In genomic region chr6:105374010-105374420, GRCh38 we compare ENCODE assay signal across 13 cellular contexts. TPM values are rescaled to one million over a fixed set of nuclear protein-coding genes. Genes with fewer than 3 reads are reported as not detected.
DNase-seq lines count a peak whose midpoint lies in the region; ATAC-seq and TF ChIP-seq lines count a peak whose summit lies in the region.
"Had no signal": no experiment of that assay in that cellular context is flagged by ENCODE, and none has a peak within 500 bp of the region (broad histone marks: within the 10 kb centered on the region; RNA-seq: fewer than 3 reads in every experiment).

No MANE protein-coding gene starts in this region.

- H3K27ac ChIP-seq in colonic mucosa (peak overlapping the region; percentile 84), lung (ENCODE audit: low read depth in 1 of 2, low read length in 1 of 2) (no peak overlapping the region), right cardiac atrium (ENCODE audit: low read length) (no peak overlapping the region)

- peak; percentile 62 for DNase-seq in AG04449 (ENCODE audit: low read depth, low spot score)
- DNase-seq in M059J (ENCODE audit: low read depth): peak; percentile 44
- peak; percentile 39 for DNase-seq in colonic mucosa
- DNase-seq in lung (ENCODE audit: low spot score): peak; percentile 67
- no peak for DNase-seq in Ammon's horn (ENCODE audit: low spot score)
- DNase-seq in right cardiac atrium: no peak
- no peak for DNase-seq in cerebellar cortex (ENCODE audit: low spot score)
- DNase-seq in stimulated activated naive CD4-positive, alpha-beta T cell treated with Interleukin-2 at 50 U/mL for 16 hours (lab: John Stamatoyannopoulos, UW): no peak
- DNase-seq: activated CD8-positive, alpha-beta memory T cell treated with anti-CD3 and anti-CD28 coated beads, Interleukin-2, amount 50 U/mL, for 48 hours; amygdala; DMS153; retina had no signal

- 73 to 93% methylated on average over 4 of the region's 4 CpGs for WGBS in lung, 2 donors
- 64% methylated on average over 4 of the region's 4 CpGs for WGBS in right cardiac atrium

- H3K9ac ChIP-seq in colonic mucosa (ENCODE audit: low read depth in 2 of 2, low read length in 2 of 2): peak overlapping the region in 1 of 2 donors; percentile 28

- intact Hi-C loops in colonic mucosa (cut with DNase I) (no loop called here), right cardiac atrium (cut with DNase I) (no loop called here)

- no peaks in the 10 kb centered on the region for H3K4me1 ChIP-seq in colonic mucosa
- peaks cover 0 to 3% of the 10 kb centered on the region in 2 donors for H3K4me1 ChIP-seq in lung (ENCODE audit: control insufficient read depth in 2 of 2, insufficient read depth in 2 of 2, low read length in 2 of 2)
- no peaks in the 10 kb centered on the region for H3K4me1 ChIP-seq in right cardiac atrium (ENCODE audit: control insufficient read depth, insufficient read depth, low read length)
- H3K4me1 ChIP-seq: HAP-1 had no signal

- no peaks in the 10 kb centered on the region for H3K36me3 ChIP-seq in colonic mucosa
- H3K36me3 ChIP-seq in lung (ENCODE audit: control insufficient read depth in 2 of 2, insufficient read depth in 2 of 2, low read length in 2 of 2): peaks cover 15 to 18% of the 10 kb centered on the region in 2 donors

- H3K27me3 ChIP-seq in colonic mucosa (no peaks in the 10 kb centered on the region), lung (ENCODE audit: control insufficient read depth, insufficient read depth) (no peaks in the 10 kb centered on the region), right cardiac atrium (ENCODE audit: control insufficient read depth, insufficient read depth) (no peaks in the 10 kb centered on the region)

- H3K9me3 ChIP-seq in colonic mucosa (no peaks in the 10 kb centered on the region), lung (ENCODE audit: control insufficient read depth in 2 of 2, insufficient read depth in 1 of 2, low read length in 1 of 2) (no peaks in the 10 kb centered on the region), right cardiac atrium (ENCODE audit: control insufficient read depth, low read length) (no peaks in the 10 kb centered on the region)
- H3K9me3 ChIP-seq: HAP-1 had no signal

- H3K4me3 ChIP-seq in AG04449 (ENCODE audit: low read depth, low read length) (no peak overlapping the region), colonic mucosa (no peak overlapping the region), lung (no peak overlapping the region), right cardiac atrium (ENCODE audit: low read length) (no peak overlapping the region)
- H3K4me3 ChIP-seq: HAP-1 had no signal

- ATAC-seq in lung (ENCODE audit: insufficient read depth, low FRiP score): peak; percentile 87
- no peak for ATAC-seq in right cardiac atrium

- POLR2A ChIA-PET in AG04449 (lab: Yijun Ruan, JAX): no interaction called here

- no peak for TF ChIP-seq CTCF in AG04449 (IDR thresholded peaks at IDR 0.05; ENCODE audit: insufficient read depth, low read length, missing control alignments)
- TF ChIP-seq CTCF in colonic mucosa (IDR thresholded peaks at IDR 0.05): no peak
- TF ChIP-seq CTCF in lung (IDR thresholded peaks at IDR 0.05; ENCODE audit: control extremely low read depth, extremely low read depth): no peak

- CTCF ChIA-PET in AG04449 (lab: Yijun Ruan, JAX): interaction anchor here (0.6 to 5.8 kb wide), 10 partner anchors 11 to 600 kb away, joined by 3 to 76 read pairs (median 5); partner anchors contain the start of gene PREP

RNA-seq across cellular contexts. Expression of gene PREP, which starts 28.9 kb away (rescaled TPM):
- total RNA-seq in M059J (2014; rRNA removed; shearing (Covaris generic)): 16.8 and 28.1 TPM in 2 replicates
- 100 to 1,000 TPM in 1 of 2 donors, 10 to 100 TPM in 1; 99.9 to 113 TPM for total RNA-seq in colonic mucosa
- 10 to 100 TPM; 27.9 to 31.3 TPM for total RNA-seq in lung
- 10 to 100 TPM; 20.3 to 22.4 TPM for polyA plus RNA-seq in lung
- 10 to 100 TPM; 23.8 to 26.8 (median 26.2) TPM for total RNA-seq in right cardiac atrium
- 19.5 TPM for polyA plus RNA-seq in right cardiac atrium

Comparison
In these comparisons a context has a peak if more than half of its experiments do, and no peak if none do; other contexts are left out.
1. DNase-seq: peak in AG04449 (single experiment), M059J (single experiment), colonic mucosa (single experiment) and lung (single experiment); none in Ammon's horn (single experiment), right cardiac atrium (0 of 3), cerebellar cortex (single experiment) and stimulated activated naive CD4-positive, alpha-beta T cell treated with Interleukin-2 at 50 U/mL for 16 hours (single experiment).